ENCODE assay signal across 11 cellular contexts in genomic region chr2:127386246-127386645, GRCh38. TPM values are rescaled to one million over a fixed set of nuclear protein-coding genes. Genes with fewer than 3 reads are reported as not detected.
DNase-seq lines count a peak whose midpoint lies in the region; ATAC-seq, FAIRE-seq and TF ChIP-seq lines count a peak whose summit lies in the region.
"Had no signal": no experiment of that assay in that cellular context is flagged by ENCODE, and none has a peak within 500 bp of the region (broad histone marks: within the 10 kb centered on the region; RNA-seq: fewer than 3 reads in every experiment).

No MANE protein-coding gene starts in this region.

- no peaks in the 10 kb centered on the region for H3K27me3 ChIP-seq in right cardiac atrium (ENCODE audit: control insufficient read depth, insufficient read depth)

- peak overlapping the region; percentile 88 for H3K4me3 ChIP-seq in right cardiac atrium (ENCODE audit: low read length)

- ATAC-seq in activated CD4-positive, alpha-beta T cell treated with anti-CD3 and anti-CD28 coated beads for 36 hours: no peak
- ATAC-seq in WTC11: no peak
- ATAC-seq in right cardiac atrium: no peak
- no peak for ATAC-seq in stimulated activated naive CD8-positive, alpha-beta T cell treated with anti-CD3 and anti-CD28 coated beads, Interleukin-15, amount 100 ng/mL, for 72 hours

- H3K4me1 Mint-ChIP-seq in activated CD4-positive, alpha-beta T cell treated with anti-CD3 and anti-CD28 coated beads for 36 hours: peaks cover 74% of the 10 kb centered on the region
- H3K4me1 Mint-ChIP-seq in WTC11: peaks cover 22% of the 10 kb centered on the region
- H3K4me1 Mint-ChIP-seq in stimulated activated naive CD8-positive, alpha-beta T cell treated with anti-CD3 and anti-CD28 coated beads, Interleukin-15, amount 100 ng/mL, for 72 hours: peaks cover 81% of the 10 kb centered on the region

- H3K9me3 Mint-ChIP-seq in activated CD4-positive, alpha-beta T cell treated with anti-CD3 and anti-CD28 coated beads for 36 hours (ENCODE audit: low read depth): no peaks in the 10 kb centered on the region
- H3K9me3 Mint-ChIP-seq in WTC11: no peaks in the 10 kb centered on the region
- peaks cover 0 to 6% of the 10 kb centered on the region in 2 donors for H3K9me3 Mint-ChIP-seq in stimulated activated naive CD8-positive, alpha-beta T cell treated with anti-CD3 and anti-CD28 coated beads, Interleukin-15, amount 100 ng/mL, for 72 hours

- FAIRE-seq in GM19239 (lab: Jason Lieb, UNC): no peak
- FAIRE-seq: TTC549 had no signal

- CTCF ChIA-PET in activated CD4-positive, alpha-beta T cell treated with anti-CD3 and anti-CD28 coated beads for 36 hours (lab: Charles Lee): interaction anchor here (1.0 to 1.5 kb wide), 3 partner anchors 21 to 100 kb away, joined by 3 to 5 read pairs (median 5); no protein-coding TSS in a partner anchor
- CTCF ChIA-PET in WTC11 (lab: Charles Lee): no interaction called here

- intact Hi-C loops in activated CD4-positive, alpha-beta T cell treated with anti-CD3 and anti-CD28 coated beads for 36 hours (cut with DNase I, micrococcal nuclease): loop anchor here (2.0 to 10.0 kb wide), 7 partner anchors 31 to 731 kb away; partner anchors contain the start of genes BIN1 (in 1 of the 2), GYPC (in 1 of the 2), SFT2D3 (in 1 of the 2) and WDR33 (in 1 of the 2)
- intact Hi-C loops in right cardiac atrium (cut with DNase I): no loop called here

- no peak for DNase-seq in activated CD4-positive, alpha-beta T cell treated with anti-CD3 and anti-CD28 coated beads for 36 hours
- DNase-seq in activated CD4-positive, alpha-beta T cell treated with anti-CD3 and anti-CD28 coated beads, Interleukin-2, amount 50 U/mL, for 48 hours: no peak
- DNase-seq in WTC11 (ENCODE audit: low spot score) (no peak), right cardiac atrium (no peak), DMS53 (lab: John Stamatoyannopoulos, UW) (no peak), GM19239 (ENCODE audit: insufficient read length, low spot score) (no peak), RPMI8226 (no peak)
- no peak for DNase-seq in stimulated activated naive CD8-positive, alpha-beta T cell treated with anti-CD3 and anti-CD28 coated beads, Interleukin-15, amount 100 ng/mL, for 72 hours
- DNase-seq: COR-L47, islet precursor cell had no signal

- H3K4me1 ChIP-seq in right cardiac atrium (ENCODE audit: control insufficient read depth, insufficient read depth, low read length): peaks cover 3% of the 10 kb centered on the region

- no peak overlapping the region for H3K27ac ChIP-seq in right cardiac atrium (ENCODE audit: low read length)

- 64% methylated on average over 4 of the region's 4 CpGs for WGBS in right cardiac atrium

- peak overlapping the region; percentile 71 for H3K27ac Mint-ChIP-seq in activated CD4-positive, alpha-beta T cell treated with anti-CD3 and anti-CD28 coated beads for 36 hours
- H3K27ac Mint-ChIP-seq in WTC11: peak overlapping the region; percentile 96; the same call in 1 of the 2 replicates
- no peak overlapping the region for H3K27ac Mint-ChIP-seq in stimulated activated naive CD8-positive, alpha-beta T cell treated with anti-CD3 and anti-CD28 coated beads, Interleukin-15, amount 100 ng/mL, for 72 hours

- H3K9me3 ChIP-seq in right cardiac atrium (ENCODE audit: control insufficient read depth, low read length): no peaks in the 10 kb centered on the region

- H3K4me3 Mint-ChIP-seq in activated CD4-positive, alpha-beta T cell treated with anti-CD3 and anti-CD28 coated beads for 36 hours: peak overlapping the region; percentile 83
- peak overlapping the region; percentile 93 for H3K4me3 Mint-ChIP-seq in WTC11
- peak overlapping the region; percentile 87 to 97 for H3K4me3 Mint-ChIP-seq in stimulated activated naive CD8-positive, alpha-beta T cell treated with anti-CD3 and anti-CD28 coated beads, Interleukin-15, amount 100 ng/mL, for 72 hours

- no peaks in the 10 kb centered on the region for H3K27me3 Mint-ChIP-seq in activated CD4-positive, alpha-beta T cell treated with anti-CD3 and anti-CD28 coated beads for 36 hours
- no peaks in the 10 kb centered on the region; the same call in 1 of the 2 replicates for H3K27me3 Mint-ChIP-seq in WTC11 (ENCODE audit: low read depth)
- no peaks in the 10 kb centered on the region for H3K27me3 Mint-ChIP-seq in stimulated activated naive CD8-positive, alpha-beta T cell treated with anti-CD3 and anti-CD28 coated beads, Interleukin-15, amount 100 ng/mL, for 72 hours

- POLR2A ChIA-PET in activated CD4-positive, alpha-beta T cell treated with anti-CD3 and anti-CD28 coated beads for 36 hours (lab: Charles Lee): no interaction called here
- POLR2A ChIA-PET in WTC11 (lab: Charles Lee): no interaction called here

- TF ChIP-seq CTCF in WTC11 (IDR thresholded peaks at IDR 0.05): no peak

- H3K36me3 Mint-ChIP-seq in activated CD4-positive, alpha-beta T cell treated with anti-CD3 and anti-CD28 coated beads for 36 hours (ENCODE audit: low read depth): peaks cover 10% of the 10 kb centered on the region
- peaks cover 3% of the 10 kb centered on the region; the same call in 1 of the 2 replicates for H3K36me3 Mint-ChIP-seq in WTC11

TF ChIP-seq in WTC11, 78 proteins besides CTCF, POLR2A, EP300 and RAD21:
- no peak for TF ChIP-seq E2F5 (CRISPR knock-in tag; IDR thresholded peaks at IDR 0.05)

RNA-seq across cellular contexts. Expression of gene MAP3K2, which starts 1.5 kb away (rescaled TPM):
- total RNA-seq in activated CD4-positive, alpha-beta T cell treated with anti-CD3 and anti-CD28 coated beads for 36 hours: 10 to 100 TPM; 35.2 to 35.6 TPM
- total RNA-seq in WTC11 (2021): 26.9 to 31.7 TPM (median 31.3 TPM) in 3 replicates
- 10 to 100 TPM; 25.9 to 34.3 (median 32.1) TPM for total RNA-seq in right cardiac atrium
- 4.3 TPM for polyA plus RNA-seq in right cardiac atrium

RNA-seq across cellular contexts. Expression of gene PROC, which starts 32.0 kb away (rescaled TPM):
- total RNA-seq in activated CD4-positive, alpha-beta T cell treated with anti-CD3 and anti-CD28 coated beads for 36 hours: not detected
- 0.30 to 0.59 TPM (median 0.39 TPM) in 3 replicates for total RNA-seq in WTC11 (2021)
- not detected for total RNA-seq in right cardiac atrium
- 0.18 TPM for polyA plus RNA-seq in right cardiac atrium

Comparison
In these comparisons a context has a peak if more than half of its experiments do, and no peak if none do; other contexts are left out.
1. H3K27ac Mint-ChIP-seq: peak in activated CD4-positive, alpha-beta T cell treated with anti-CD3 and anti-CD28 coated beads for 36 hours (single experiment) and WTC11 (single experiment); none in stimulated activated naive CD8-positive, alpha-beta T cell treated with anti-CD3 and anti-CD28 coated beads, Interleukin-15, amount 100 ng/mL, for 72 hours (0 of 2).
2. intact Hi-C loops: an anchor here in activated CD4-positive, alpha-beta T cell treated with anti-CD3 and anti-CD28 coated beads for 36 hours (2.0 to 10.0 kb wide); none called in right cardiac atrium.
3. Peak in every context shown above with its lines, with median percentiles within 50 percentile points of each other: H3K4me3 Mint-ChIP-seq.